39 cellular contexts compared by ENCODE assay signal in the genomic region with DNA sequence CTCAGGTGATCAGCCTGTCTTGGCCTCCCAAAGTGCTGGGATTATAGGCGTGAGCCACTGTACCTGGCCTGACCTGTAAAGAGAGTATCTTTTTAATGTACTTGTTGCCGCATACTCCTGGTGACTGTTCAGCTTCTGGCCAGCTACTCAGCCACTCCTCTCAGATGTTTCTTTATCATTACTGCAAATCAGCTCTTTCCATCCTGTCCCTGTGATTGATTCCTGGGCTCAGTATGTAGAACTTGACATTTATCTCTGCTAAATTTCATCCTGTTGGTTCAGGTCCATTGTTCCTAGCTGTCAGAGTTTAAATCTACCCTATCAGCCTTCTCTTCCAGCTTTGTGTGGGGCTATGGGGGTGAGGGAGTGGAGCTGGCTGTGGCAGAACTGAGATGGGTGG.
"Had no signal": no experiment of that assay in that cellular context is flagged by ENCODE, and none has a peak within 500 bp of the region (broad histone marks: within the 10 kb centered on the region; RNA-seq: fewer than 3 reads in every experiment).

No MANE protein-coding gene starts in this region.

- DNase-seq: activated CD4-positive, alpha-beta memory T cell treated with anti-CD3 and anti-CD28 coated beads, Interleukin-2, amount 10 ng/mL, durations not matched to agents 7 days and 5 days; activated CD4-positive, alpha-beta T cell treated with anti-CD3 and anti-CD28 coated beads for 1 hour; activated CD4-positive, alpha-beta T cell treated with anti-CD3 and anti-CD28 coated beads for 36 hours; activated CD4-positive, alpha-beta T cell treated with anti-CD3 and anti-CD28 coated beads for 48 hours; activated CD4-positive, alpha-beta T cell treated with anti-CD3 and anti-CD28 coated beads, Interleukin-2, amount 10 ng/mL, durations not matched to agents 7 days and 5 days; activated CD4-positive, alpha-beta T cell treated with anti-CD3 and anti-CD28 coated beads, Interleukin-2, amount 50 U/mL, for 48 hours; activated CD4-positive, CD25-positive, alpha-beta regulatory T cell; activated CD8-positive, alpha-beta memory T cell treated with anti-CD3 and anti-CD28 coated beads for 24 hours; activated CD8-positive, alpha-beta memory T cell treated with anti-CD3 and anti-CD28 coated beads, Interleukin-2, amount 10 ng/mL, durations not matched to agents 7 days and 5 days; activated CD8-positive, alpha-beta memory T cell treated with anti-CD3 and anti-CD28 coated beads, Interleukin-2, amount 50 U/mL, for 48 hours; activated CD8-positive, alpha-beta T cell treated with anti-CD3 and anti-CD28 coated beads, Interleukin-2, amount 10 ng/mL, durations not matched to agents 7 days and 5 days; activated effector memory CD4-positive, alpha-beta T cell treated with Interleukin-2 at 50 U/mL for 16 hours; activated gamma-delta T cell; activated naive CD4-positive, alpha-beta T cell treated with anti-CD3 and anti-CD28 coated beads, Interleukin-2, amount 10 ng/mL, durations not matched to agents 7 days and 5 days; activated naive CD4-positive, alpha-beta T cell treated with Interleukin-2 at 50 U/mL for 16 hours; activated naive CD8-positive, alpha-beta T cell treated with anti-CD3 and anti-CD28 coated beads, Interleukin-2, amount 10 ng/mL, durations not matched to agents 7 days and 5 days; activated naive CD8-positive, alpha-beta T cell treated with anti-CD3 and anti-CD28 coated beads, Interleukin-2, amount 50 U/mL, for 24 hours; activated T-cell treated with anti-CD3 and anti-CD28 coated beads, Interleukin-2, amount 50 U/mL, for 24 hours; activated T-cell treated with anti-CD3 and anti-CD28 coated beads, Interleukin-2, amount 50 U/mL, for 48 hours; amygdala; anterior cingulate cortex; caudate nucleus; cerebellar nuclear complex; T-helper 2 cell; T-helper 9 cell; WERI-Rb-1 had no signal

- H3K9me3 ChIP-seq: ascending aorta had no signal

- H3K4me3 Mint-ChIP-seq: activated CD4-positive, alpha-beta memory T cell treated with anti-CD3 and anti-CD28 coated beads, Interleukin-2, amount 10 ng/mL, durations not matched to agents 7 days and 5 days; activated CD4-positive, alpha-beta T cell treated with anti-CD3 and anti-CD28 coated beads for 36 hours; activated CD4-positive, alpha-beta T cell treated with anti-CD3 and anti-CD28 coated beads, Interleukin-2, amount 10 ng/mL, durations not matched to agents 7 days and 5 days; activated CD8-positive, alpha-beta memory T cell treated with anti-CD3 and anti-CD28 coated beads, Interleukin-2, amount 10 ng/mL, durations not matched to agents 7 days and 5 days; activated CD8-positive, alpha-beta T cell treated with anti-CD3 and anti-CD28 coated beads, Interleukin-2, amount 10 ng/mL, durations not matched to agents 7 days and 5 days; activated naive CD4-positive, alpha-beta T cell treated with anti-CD3 and anti-CD28 coated beads, Interleukin-2, amount 10 ng/mL, durations not matched to agents 7 days and 5 days; activated naive CD4-positive, alpha-beta T cell treated with anti-CD3 and anti-CD28 coated beads, Interleukin-2, amount 50 U/mL, for 24 hours; activated naive CD8-positive, alpha-beta T cell; activated naive CD8-positive, alpha-beta T cell treated with anti-CD3 and anti-CD28 coated beads, Interleukin-2, amount 10 ng/mL, durations not matched to agents 7 days and 5 days; activated naive CD8-positive, alpha-beta T cell treated with anti-CD3 and anti-CD28 coated beads, Interleukin-2, amount 50 U/mL, for 24 hours; activated T-cell treated with anti-CD3 and anti-CD28 coated beads, Interleukin-2, amount 50 U/mL, for 24 hours; brain; central memory CD8-positive, alpha-beta T cell; T-helper 1 cell treated with Interleukin-12 subunit alpha and Interleukin-12 subunit beta and Interleukin-4 antibody, amounts not matched to agents 30 μg/mL and 1 μg/mL, for 36 hours; T-helper 2 cell treated with Interferon-gamma antibody and Interleukin-4, amounts not matched to agents 5 μg/mL and 100 μg/mL, for 36 hours; WTC11 had no signal

- H3K27ac ChIP-seq: ascending aorta, cardiac muscle cell, WERI-Rb-1 had no signal

- FAIRE-seq: bronchial epithelial cell, TTC549 had no signal

- H3K9me3 Mint-ChIP-seq: activated CD4-positive, alpha-beta memory T cell treated with anti-CD3 and anti-CD28 coated beads, Interleukin-2, amount 10 ng/mL, durations not matched to agents 7 days and 5 days; activated CD4-positive, alpha-beta T cell treated with anti-CD3 and anti-CD28 coated beads, Interleukin-2, amount 10 ng/mL, durations not matched to agents 7 days and 5 days; activated naive CD4-positive, alpha-beta T cell treated with anti-CD3 and anti-CD28 coated beads, Interleukin-2, amount 10 ng/mL, durations not matched to agents 7 days and 5 days; activated naive CD4-positive, alpha-beta T cell treated with anti-CD3 and anti-CD28 coated beads, Interleukin-2, amount 50 U/mL, for 24 hours; activated naive CD8-positive, alpha-beta T cell treated with anti-CD3 and anti-CD28 coated beads, Interleukin-2, amount 50 U/mL, for 24 hours; activated T-cell treated with anti-CD3 and anti-CD28 coated beads, Interleukin-2, amount 50 U/mL, for 24 hours; activated T-helper 2 cell treated with anti-CD3 and anti-CD28 coated beads, Interferon-gamma antibody, Interleukin-2, Interleukin-4, amounts not matched to agents 10 μg/mL and 5 μg/mL and 100 μg/mL, durations not matched to agents 14 hours and 24 hours and 36 hours; central memory CD8-positive, alpha-beta T cell; T-helper 1 cell treated with Interleukin-12 subunit alpha and Interleukin-12 subunit beta and Interleukin-4 antibody, amounts not matched to agents 30 μg/mL and 1 μg/mL, for 36 hours; T-helper 2 cell treated with Interferon-gamma antibody and Interleukin-4, amounts not matched to agents 5 μg/mL and 100 μg/mL, for 36 hours had no signal

- H3K4me1 ChIP-seq: ascending aorta had no signal

- ATAC-seq: activated CD4-positive, alpha-beta T cell treated with anti-CD3 and anti-CD28 coated beads for 36 hours; activated CD4-positive, CD25-positive, alpha-beta regulatory T cell treated with anti-CD3 and anti-CD28 coated beads, Interleukin-2, amount 50 U/mL, for 24 hours; activated CD8-positive, alpha-beta memory T cell treated with anti-CD3 and anti-CD28 coated beads, Interleukin-2, amount 10 ng/mL, durations not matched to agents 7 days and 5 days; activated CD8-positive, alpha-beta T cell treated with anti-CD3 and anti-CD28 coated beads, Interleukin-2, amount 10 ng/mL, durations not matched to agents 7 days and 5 days; WTC11 had no signal

- H3K4me1 Mint-ChIP-seq: activated naive CD4-positive, alpha-beta T cell treated with anti-CD3 and anti-CD28 coated beads, Interleukin-2, amount 10 ng/mL, durations not matched to agents 7 days and 5 days; activated naive CD4-positive, alpha-beta T cell treated with anti-CD3 and anti-CD28 coated beads, Interleukin-2, amount 50 U/mL, for 24 hours; activated naive CD8-positive, alpha-beta T cell treated with anti-CD3 and anti-CD28 coated beads, Interleukin-2, amount 50 U/mL, for 24 hours; brain; central memory CD8-positive, alpha-beta T cell had no signal

- H3K27ac Mint-ChIP-seq: activated CD4-positive, alpha-beta memory T cell treated with anti-CD3 and anti-CD28 coated beads, Interleukin-2, amount 10 ng/mL, durations not matched to agents 7 days and 5 days; activated CD4-positive, alpha-beta T cell treated with anti-CD3 and anti-CD28 coated beads for 36 hours; activated CD4-positive, alpha-beta T cell treated with anti-CD3 and anti-CD28 coated beads, Interleukin-2, amount 10 ng/mL, durations not matched to agents 7 days and 5 days; activated CD8-positive, alpha-beta memory T cell treated with anti-CD3 and anti-CD28 coated beads, Interleukin-2, amount 10 ng/mL, durations not matched to agents 7 days and 5 days; activated CD8-positive, alpha-beta T cell treated with anti-CD3 and anti-CD28 coated beads, Interleukin-2, amount 10 ng/mL, durations not matched to agents 7 days and 5 days; activated naive CD4-positive, alpha-beta T cell treated with anti-CD3 and anti-CD28 coated beads, Interleukin-2, amount 10 ng/mL, durations not matched to agents 7 days and 5 days; activated naive CD4-positive, alpha-beta T cell treated with anti-CD3 and anti-CD28 coated beads, Interleukin-2, amount 50 U/mL, for 24 hours; activated naive CD8-positive, alpha-beta T cell; activated naive CD8-positive, alpha-beta T cell treated with anti-CD3 and anti-CD28 coated beads, Interleukin-2, amount 10 ng/mL, durations not matched to agents 7 days and 5 days; activated naive CD8-positive, alpha-beta T cell treated with anti-CD3 and anti-CD28 coated beads, Interleukin-2, amount 50 U/mL, for 24 hours; activated T-cell treated with anti-CD3 and anti-CD28 coated beads, Interleukin-2, amount 50 U/mL, for 24 hours; activated T-helper 2 cell treated with anti-CD3 and anti-CD28 coated beads, Interferon-gamma antibody, Interleukin-2, Interleukin-4, amounts not matched to agents 10 μg/mL and 5 μg/mL and 100 μg/mL, durations not matched to agents 14 hours and 24 hours and 36 hours; T-helper 1 cell treated with Interleukin-12 subunit alpha and Interleukin-12 subunit beta and Interleukin-4 antibody, amounts not matched to agents 30 μg/mL and 1 μg/mL, for 36 hours; T-helper 2 cell treated with Interferon-gamma antibody and Interleukin-4, amounts not matched to agents 5 μg/mL and 100 μg/mL, for 36 hours; WTC11 had no signal

- H3K36me3 ChIP-seq: ascending aorta, cardiac muscle cell, WERI-Rb-1 had no signal

- H3K36me3 Mint-ChIP-seq: activated CD8-positive, alpha-beta memory T cell treated with anti-CD3 and anti-CD28 coated beads, Interleukin-2, amount 10 ng/mL, durations not matched to agents 7 days and 5 days; activated naive CD4-positive, alpha-beta T cell treated with anti-CD3 and anti-CD28 coated beads, Interleukin-2, amount 10 ng/mL, durations not matched to agents 7 days and 5 days; activated naive CD4-positive, alpha-beta T cell treated with anti-CD3 and anti-CD28 coated beads, Interleukin-2, amount 50 U/mL, for 24 hours; activated naive CD8-positive, alpha-beta T cell; activated naive CD8-positive, alpha-beta T cell treated with anti-CD3 and anti-CD28 coated beads, Interleukin-2, amount 10 ng/mL, durations not matched to agents 7 days and 5 days; brain; WTC11 had no signal

- H3K4me3 ChIP-seq: ascending aorta, cardiac muscle cell had no signal

- H3K27me3 ChIP-seq: ascending aorta, cardiac muscle cell had no signal
